9 cellular contexts compared by ENCODE assay signal in the genomic region with DNA sequence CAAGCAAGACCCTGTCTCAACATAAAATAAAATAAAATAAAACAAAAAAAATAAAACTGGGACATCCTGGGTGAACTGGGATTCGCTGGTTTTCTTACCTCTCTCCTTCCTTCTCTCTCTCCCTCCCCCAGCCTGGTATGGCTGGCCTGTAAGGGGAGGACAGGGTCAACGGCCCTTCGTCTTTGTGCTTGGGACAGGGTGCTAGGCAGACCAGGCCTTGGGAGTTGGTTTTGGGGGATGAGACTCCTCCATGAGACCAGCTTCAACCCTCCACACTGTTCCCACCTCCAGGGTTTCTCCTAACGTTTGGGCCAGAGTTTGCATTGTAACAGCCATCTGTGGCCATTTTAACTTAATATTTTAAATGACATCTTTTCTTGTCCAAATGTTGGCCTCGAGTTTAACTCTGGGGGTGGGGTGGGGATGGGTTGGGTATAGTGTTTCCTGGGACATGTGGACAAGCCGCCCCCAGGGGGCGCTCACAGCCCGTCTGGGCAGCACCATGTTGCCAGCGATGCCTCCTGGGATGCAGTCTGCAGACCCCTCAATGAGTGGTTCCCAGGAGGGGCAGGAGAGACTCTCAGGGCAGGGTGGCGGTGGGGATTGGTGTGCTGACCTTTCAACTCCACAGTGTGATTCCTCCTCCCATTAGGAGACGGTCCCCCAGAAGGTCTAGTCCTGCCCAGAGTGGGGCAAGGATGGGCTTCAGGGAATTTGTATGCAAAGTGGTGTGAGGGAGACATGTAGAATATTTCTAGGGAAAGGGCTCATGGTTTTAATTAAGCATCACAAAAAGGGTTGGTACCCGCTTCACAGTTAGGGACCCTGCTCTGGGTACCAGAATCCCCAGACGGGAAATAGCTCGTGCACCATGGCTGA. TPM values are rescaled to one million over a fixed set of nuclear protein-coding genes. Genes with fewer than 3 reads are reported as not detected.
DNase-seq lines count a peak whose midpoint lies in the region; ATAC-seq and TF ChIP-seq lines count a peak whose summit lies in the region.
"Had no signal": no experiment of that assay in that cellular context is flagged by ENCODE, and none has a peak within 500 bp of the region (broad histone marks: within the 10 kb centered on the region; RNA-seq: fewer than 3 reads in every experiment).

No MANE protein-coding gene starts in this region.

- TF ChIP-seq CTCF in AG09309 (IDR thresholded peaks at IDR 0.05; ENCODE audit: control insufficient read depth, insufficient read depth, low read depth, low read length, missing control alignments) (peak; percentile 93), GM23338 (conservative IDR thresholded peaks at IDR 0.05; ENCODE audit: low read depth in 2 of 2) (peak; percentile 78 to 94), OCI-LY1 (IDR thresholded peaks at IDR 0.05; ENCODE audit: low read length) (peak; percentile 89), neutrophil (IDR thresholded peaks at IDR 0.05) (peak; percentile 76), tibial nerve (IDR thresholded peaks at IDR 0.05) (peak; percentile 65 to 83 (median 79))

- TF ChIP-seq EP300 in tibial nerve (IDR thresholded peaks at IDR 0.05), result no peak

- H3K4me3 ChIP-seq in AG09309 (ENCODE audit: control insufficient read depth, low read depth, low read length) (no peak overlapping the region), GM23338 (no peak overlapping the region), OCI-LY1 (ENCODE audit: low read depth, low read length, poor library complexity, severe bottlenecking) (no peak overlapping the region), neutrophil (ENCODE audit: low read depth in 1 of 2, low read length in 1 of 2) (no peak overlapping the region), tibial nerve (no peak overlapping the region)

- no peaks in the 10 kb centered on the region for H3K9me3 Mint-ChIP-seq in GM23338
- H3K9me3 Mint-ChIP-seq: stimulated activated naive CD8-positive, alpha-beta T cell treated with anti-CD3 and anti-CD28 coated beads, Interleukin-15, Interleukin-2, amounts not matched to agents 100 ng/mL and 50 ng/mL, for 24 hours had no signal

- H3K9me3 ChIP-seq in OCI-LY1 (ENCODE audit: low read length) (no peaks in the 10 kb centered on the region), neutrophil (no peaks in the 10 kb centered on the region), tibial nerve (no peaks in the 10 kb centered on the region)

- no peak overlapping the region for H3K4me3 Mint-ChIP-seq in GM23338
- H3K4me3 Mint-ChIP-seq: stimulated activated naive CD8-positive, alpha-beta T cell treated with anti-CD3 and anti-CD28 coated beads, Interleukin-15, Interleukin-2, amounts not matched to agents 100 ng/mL and 50 ng/mL, for 24 hours had no signal

- no peaks in the 10 kb centered on the region for H3K36me3 Mint-ChIP-seq in GM23338 (ENCODE audit: low read depth)

- WGBS in tibial nerve, 2 donors, result 40 to 44% methylated on average over 14 of the region's 14 CpGs

- no peaks in the 10 kb centered on the region for H3K9me2 ChIP-seq in GM23338 (ENCODE audit: insufficient read depth)
- H3K9me2 ChIP-seq in OCI-LY1 (ENCODE audit: low read depth, low read length), result no peaks in the 10 kb centered on the region

- H3F3A ChIP-seq in GM23338 (replicated peaks; ENCODE audit: low read depth) (no peaks in the 10 kb centered on the region), OCI-LY1 (ENCODE audit: insufficient read depth, low read length) (no peaks in the 10 kb centered on the region)

- H3K9ac ChIP-seq in OCI-LY1 (ENCODE audit: low read length), result no peak overlapping the region

- no peak overlapping the region for H3K27ac Mint-ChIP-seq in GM23338
- H3K27ac Mint-ChIP-seq: stimulated activated naive CD8-positive, alpha-beta T cell treated with anti-CD3 and anti-CD28 coated beads, Interleukin-15, Interleukin-2, amounts not matched to agents 100 ng/mL and 50 ng/mL, for 24 hours had no signal

- H4K20me1 ChIP-seq in GM23338 (replicated peaks; ENCODE audit: insufficient read depth) (no peaks in the 10 kb centered on the region), OCI-LY1 (ENCODE audit: insufficient read depth, low read length) (no peaks in the 10 kb centered on the region)

- H3K79me2 ChIP-seq in GM23338 (replicated peaks; ENCODE audit: insufficient read depth) (no peaks in the 10 kb centered on the region), OCI-LY1 (ENCODE audit: insufficient read depth, low read length) (no peaks in the 10 kb centered on the region)

- H2AFZ ChIP-seq in GM23338 (peak overlapping the region; percentile 54), OCI-LY1 (ENCODE audit: low read length) (no peak overlapping the region)

- DNase-seq in AG09309 (ENCODE audit: low read depth) (no peak), GM23338 (ENCODE audit: low spot score) (peak; percentile 89), activated T-cell treated with anti-CD3 and anti-CD28 coated beads for 4 hours (peak; percentile 50), fibroblast of gingiva (ENCODE audit: low read depth) (peak; percentile 31), tibial nerve (ENCODE audit: low spot score in 2 of 2) (peak in 1 of 2 donors; percentile 44), putamen (ENCODE audit: low spot score) (no peak)

- no peak for TF ChIP-seq POLR2A in tibial nerve (IDR thresholded peaks at IDR 0.05)

- H3K4me1 Mint-ChIP-seq in GM23338, result peaks cover 4% of the 10 kb centered on the region; the same call in 2 of the 3 replicates

- ATAC-seq in GM23338, result peak; percentile 98

- H3K4me1 ChIP-seq in GM23338 (ENCODE audit: insufficient read depth), result no peaks in the 10 kb centered on the region
- H3K4me1 ChIP-seq in OCI-LY1 (ENCODE audit: insufficient read depth, low read length, severe bottlenecking), result no peaks in the 10 kb centered on the region
- no peaks in the 10 kb centered on the region for H3K4me1 ChIP-seq in neutrophil (ENCODE audit: control insufficient read depth in 1 of 2, insufficient read depth in 1 of 2, low read depth in 1 of 2, low read length in 1 of 2)
- H3K4me1 ChIP-seq in tibial nerve, result no peaks in the 10 kb centered on the region

- H3K4me2 ChIP-seq in GM23338 (no peak overlapping the region), OCI-LY1 (ENCODE audit: low read length) (no peak overlapping the region)

- peaks cover 13% of the 10 kb centered on the region for H3K27me3 Mint-ChIP-seq in GM23338 (ENCODE audit: insufficient read depth, low read depth, poor library complexity)

- no peak overlapping the region for H3K27ac ChIP-seq in GM23338 (ENCODE audit: low read depth)
- H3K27ac ChIP-seq in OCI-LY1 (ENCODE audit: low read depth, low read length, poor library complexity, severe bottlenecking), result no peak overlapping the region
- H3K27ac ChIP-seq in neutrophil, result no peak overlapping the region
- no peak overlapping the region for H3K27ac ChIP-seq in tibial nerve

- no peaks in the 10 kb centered on the region for H3K36me3 ChIP-seq in GM23338 (ENCODE audit: insufficient read depth)
- no peaks in the 10 kb centered on the region for H3K36me3 ChIP-seq in OCI-LY1 (ENCODE audit: insufficient read depth, low read length)
- no peaks in the 10 kb centered on the region for H3K36me3 ChIP-seq in neutrophil
- H3K36me3 ChIP-seq in tibial nerve, result no peaks in the 10 kb centered on the region

- H3K27me3 ChIP-seq in GM23338 (ENCODE audit: insufficient read depth) (no peaks in the 10 kb centered on the region), OCI-LY1 (ENCODE audit: insufficient read depth, low read length) (0 out of 2 replicates have a peak, but pooled peaks cover 5% of the 10 kb centered on the region), neutrophil (no peaks in the 10 kb centered on the region), tibial nerve (no peaks in the 10 kb centered on the region)

TF ChIP-seq in GM23338, 12 proteins besides CTCF, POLR2A, EP300 and RAD21 (continues in another document):
- TF ChIP-seq EZH2phosphoT487 (IDR thresholded peaks at IDR 0.05; ENCODE audit: unreplicated experiment), result no peak
- no peak for TF ChIP-seq EZH2 (IDR thresholded peaks at IDR 0.05; ENCODE audit: low read depth, unreplicated experiment)
- no peak for TF ChIP-seq JUNB (IDR thresholded peaks at IDR 0.05; ENCODE audit: unreplicated experiment)
- no peak for TF ChIP-seq ZNF331 (CRISPR knock-in tag; IDR thresholded peaks at IDR 0.05; ENCODE audit: low read depth)
- TF ChIP-seq, protein P1, sequence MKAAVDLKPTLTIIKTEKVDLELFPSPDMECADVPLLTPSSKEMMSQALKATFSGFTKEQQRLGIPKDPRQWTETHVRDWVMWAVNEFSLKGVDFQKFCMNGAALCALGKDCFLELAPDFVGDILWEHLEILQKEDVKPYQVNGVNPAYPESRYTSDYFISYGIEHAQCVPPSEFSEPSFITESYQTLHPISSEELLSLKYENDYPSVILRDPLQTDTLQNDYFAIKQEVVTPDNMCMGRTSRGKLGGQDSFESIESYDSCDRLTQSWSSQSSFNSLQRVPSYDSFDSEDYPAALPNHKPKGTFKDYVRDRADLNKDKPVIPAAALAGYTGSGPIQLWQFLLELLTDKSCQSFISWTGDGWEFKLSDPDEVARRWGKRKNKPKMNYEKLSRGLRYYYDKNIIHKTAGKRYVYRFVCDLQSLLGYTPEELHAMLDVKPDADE (IDR thresholded peaks at IDR 0.05), result no peak
- TF ChIP-seq NANOG (IDR thresholded peaks at IDR 0.05; ENCODE audit: borderline replicate concordance), result no peak
- TF ChIP-seq STAT1 (IDR thresholded peaks at IDR 0.05; ENCODE audit: unreplicated experiment), result no peak

RNA-seq across cellular contexts. Expression of a gene that starts 37.7 kb away (rescaled TPM):
- 2.9 and 5.6 TPM in 2 replicates for total RNA-seq in GM23338 (2014; rRNA removed; shearing (Covaris generic))
- polyA plus RNA-seq in GM23338 (2016; fragmentation: Nextera tagmentation; extraction: Ambion mirVana), result 2.3 and 3.2 TPM in 2 replicates
- total RNA-seq in tibial nerve, result 10 to 100 TPM in 1 of 4 donors, 1 to 10 TPM in 3; 3.3 to 12.6 (median 7.4) TPM

Comparison
In these comparisons a context has a peak if more than half of its experiments do, and no peak if none do; other contexts are left out.
1. DNase-seq: peak in GM23338 (single experiment), activated T-cell treated with anti-CD3 and anti-CD28 coated beads for 4 hours (single experiment) and fibroblast of gingiva (single experiment); none in AG09309 (single experiment) and putamen (single experiment).
2. Peak in every context shown above with its lines, with median percentiles within 50 percentile points of each other: CTCF ChIP-seq.